26 cellular contexts compared by ENCODE assay signal in genomic region chr2:133218204-133218603, GRCh38.
"Had no signal": no experiment of that assay in that cellular context is flagged by ENCODE, and none has a peak within 500 bp of the region (broad histone marks: within the 10 kb centered on the region; RNA-seq: fewer than 3 reads in every experiment).

No MANE protein-coding gene starts in this region.

- H3K27me3 ChIP-seq: stomach, suprapubic skin, testis, thyroid gland, tibial artery, tibial nerve, transverse colon, upper lobe of left lung, upper lobe of right lung, uterus, vagina had no signal

- ATAC-seq: stimulated activated effector memory CD8-positive, alpha-beta T cell treated with anti-CD3 and anti-CD28 coated beads, Interleukin-12 subunit alpha, Interleukin-12 subunit beta, amount 100 ng/mL, for 72 hours; stimulated activated memory B cell treated with anti-CD40 and anti-IgM and Interleukin-4, amounts not matched to agents 10 μg/mL and 1 μg/mL and 100 μg/mL, for 72 hours; stimulated activated naive B cell treated with anti-CD40 and anti-IgM and Interleukin-4, amounts not matched to agents 10 μg/mL and 1 μg/mL and 100 μg/mL, for 72 hours; stimulated activated naive CD8-positive, alpha-beta T cell treated with anti-CD3 and anti-CD28 coated beads, Interleukin-15, amount 100 ng/mL, for 72 hours; stimulated activated naive CD8-positive, alpha-beta T cell treated with anti-CD3 and anti-CD28 coated beads, Interleukin-15, Interleukin-2, amounts not matched to agents 100 U/mL and 50 U/mL, for 24 hours; upper lobe of right lung had no signal

- DNase-seq: stimulated activated CD4-positive, alpha-beta T cell treated with anti-CD3 and anti-CD28 coated beads, Interleukin-2, amount 100 ng/mL, for 48 hours; stimulated activated CD4-positive, alpha-beta T cell treated with anti-CD3 and anti-CD28 coated beads, Interleukin-4, amount 100 ng/mL, for 1 hour; stimulated activated CD4-positive, alpha-beta T cell treated with anti-CD3 and anti-CD28 coated beads, Interleukin-4, amount 100 ng/mL, for 24 hours; stimulated activated CD4-positive, alpha-beta T cell treated with anti-CD3 and anti-CD28 coated beads, Interleukin-4, amount 100 ng/mL, for 4 hours; stimulated activated CD8-positive, alpha-beta memory T cell treated with anti-CD3 and anti-CD28 coated beads, Interleukin-4, amount 100 ng/mL, for 48 hours; stimulated activated naive B cell treated with anti-CD40 and anti-IgM and Interleukin-4, amounts not matched to agents 10 μg/mL and 1 μg/mL and 100 μg/mL, for 72 hours; stimulated activated naive CD4-positive, alpha-beta T cell; stimulated activated naive CD4-positive, alpha-beta T cell treated with Interleukin-2 at 50 U/mL for 16 hours; stimulated activated naive CD8-positive, alpha-beta T cell treated with anti-CD3 and anti-CD28 coated beads, Interleukin-15, amount 100 ng/mL, for 72 hours; stimulated activated naive CD8-positive, alpha-beta T cell treated with anti-CD3 and anti-CD28 coated beads, Interleukin-15, Interleukin-2, amounts not matched to agents 100 U/mL and 50 U/mL, for 24 hours; stomach; substantia nigra; testis; thyroid gland; tibial artery; transverse colon; trophoblast cell; upper lobe of left lung; upper lobe of right lung; uterus had no signal

- H3K4me3 ChIP-seq: stomach, suprapubic skin, testis, thoracic aorta, thyroid gland, tibial artery, tibial nerve, transverse colon, upper lobe of left lung, upper lobe of right lung, uterus, vagina had no signal

- H3K27ac ChIP-seq: stomach, suprapubic skin, testis, thoracic aorta, thyroid gland, tibial artery, tibial nerve, transverse colon, upper lobe of left lung, upper lobe of right lung, uterus, vagina had no signal

- H3K4me1 ChIP-seq: stomach, suprapubic skin, testis, thyroid gland, tibial nerve, transverse colon, upper lobe of right lung, uterus, vagina had no signal

- H3K36me3 ChIP-seq: stomach, suprapubic skin, thoracic aorta, thyroid gland, tibial artery, tibial nerve, transverse colon, upper lobe of left lung, upper lobe of right lung, uterus, vagina had no signal

- H3K9me3 ChIP-seq: suprapubic skin, testis, thoracic aorta, thyroid gland, tibial artery, upper lobe of left lung, upper lobe of right lung, uterus, vagina had no signal
